10 cellular contexts compared by ENCODE assay signal in genomic region chr19:42313840-42314755, GRCh38. TPM values are rescaled to one million over a fixed set of nuclear protein-coding genes. Genes with fewer than 3 reads are reported as not detected.
DNase-seq lines count a peak whose midpoint lies in the region; ATAC-seq and TF ChIP-seq lines count a peak whose summit lies in the region.
"Had no signal": no experiment of that assay in that cellular context is flagged by ENCODE, and none has a peak within 500 bp of the region (broad histone marks: within the 10 kb centered on the region; RNA-seq: fewer than 3 reads in every experiment).

No MANE protein-coding gene starts in this region.

- H3K4me3 Mint-ChIP-seq in Calu3 (ENCODE audit: low read depth, unreplicated experiment) (peak overlapping the region; percentile 63), nephron progenitor cell (peak overlapping the region; percentile 77)
- H3K4me3 Mint-ChIP-seq in central memory CD8-positive, alpha-beta T cell = peak overlapping the region; percentile 57

- H3K27ac Mint-ChIP-seq in Calu3 (ENCODE audit: unreplicated experiment) (no peak overlapping the region), nephron progenitor cell (no peak overlapping the region)
- H3K27ac Mint-ChIP-seq in central memory CD8-positive, alpha-beta T cell (ENCODE audit: low read depth) = no peak overlapping the region

- CTCF ChIA-PET in Calu3 (lab: Charles Lee) = interaction anchor here (1.1 kb wide), 1 partner anchor 238 kb away, joined by 3 read pairs; the partner anchor contains the start of gene ZNF574

- H3K4me3 ChIP-seq in Jurkat, Clone E6-1 (ENCODE audit: low read length) = peak overlapping the region; percentile 51; the same call in 1 of the 2 replicates
- no peak overlapping the region for H3K4me3 ChIP-seq in MM.1S (ENCODE audit: low read length)

- H3K36me3 Mint-ChIP-seq in Calu3 (ENCODE audit: insufficient read depth, unreplicated experiment) (peaks cover 16% of the 10 kb centered on the region), nephron progenitor cell (ENCODE audit: low read depth) (no peaks in the 10 kb centered on the region)
- H3K36me3 Mint-ChIP-seq in central memory CD8-positive, alpha-beta T cell (ENCODE audit: insufficient read depth) = peaks cover 2% of the 10 kb centered on the region

- H3K27ac ChIP-seq in MM.1S (ENCODE audit: low read length) = no peak overlapping the region
- H3K27ac ChIP-seq: neutrophil had no signal

- no peaks in the 10 kb centered on the region for H3K36me3 ChIP-seq in MM.1S (replicated peaks; ENCODE audit: insufficient read depth, low read length)
- H3K36me3 ChIP-seq: neutrophil had no signal

- no peak for TF ChIP-seq CTCF in Calu3 (IDR thresholded peaks at IDR 0.05; ENCODE audit: unreplicated experiment)
- TF ChIP-seq CTCF in nephron progenitor cell (IDR thresholded peaks at IDR 0.05) = no peak
- no peak for TF ChIP-seq CTCF in MM.1S (IDR thresholded peaks at IDR 0.05; ENCODE audit: low read length)

- no peaks in the 10 kb centered on the region for H3K79me2 ChIP-seq in MM.1S (ENCODE audit: low read length)

- no TSS peak for BruUV-seq in Calu3 (replicated peaks; lab: Mats Ljungman, UMichigan)

- no peaks in the 10 kb centered on the region for H4K20me1 ChIP-seq in MM.1S (ENCODE audit: insufficient read depth, low read length)

- H3K4me1 ChIP-seq in MM.1S (ENCODE audit: low read length) = peaks cover 3% of the 10 kb centered on the region; the same call in 1 of the 2 replicates

- H3K9me3 ChIP-seq in MM.1S (replicated peaks; ENCODE audit: insufficient read depth, low read length) = no peaks in the 10 kb centered on the region
- H3K9me3 ChIP-seq: neutrophil had no signal

- H3F3A ChIP-seq in MM.1S (ENCODE audit: insufficient read depth, low read length) = no peaks in the 10 kb centered on the region

- peaks cover 39% of the 10 kb centered on the region for H3K27me3 ChIP-seq in MM.1S (replicated peaks; ENCODE audit: insufficient read depth, low read length)

- no peak overlapping the region for H3K9ac ChIP-seq in MM.1S (ENCODE audit: low read length)

- no peaks in the 10 kb centered on the region for H3K9me3 Mint-ChIP-seq in Calu3 (ENCODE audit: low read depth, unreplicated experiment)
- no peaks in the 10 kb centered on the region for H3K9me3 Mint-ChIP-seq in central memory CD8-positive, alpha-beta T cell
- no peaks in the 10 kb centered on the region for H3K9me3 Mint-ChIP-seq in nephron progenitor cell

- H3K9me2 ChIP-seq in MM.1S (replicated peaks; ENCODE audit: insufficient read depth, low read length) = no peaks in the 10 kb centered on the region

- intact Hi-C loops in Calu3 (cut with micrococcal nuclease; ENCODE audit: unreplicated experiment) = no loop called here

- H2AFZ ChIP-seq in MM.1S (ENCODE audit: low read length) = no peak overlapping the region

- DNase-seq in Calu3 (no peak), nephron progenitor cell (no peak), NCI-H1694 treated with DMSO at 0.1 percent for 48 hours (lab: John Stamatoyannopoulos, UW) (no peak), SKM-1 treated with dmso at 0.1 percent for 144 hours (lab: John Stamatoyannopoulos, UW; ENCODE audit: unreplicated experiment) (no peak), MM.1S (no peak)
- DNase-seq in Jurkat, Clone E6-1 (ENCODE audit: low read depth, low spot score) = no peak
- no peak for DNase-seq in central memory CD8-positive, alpha-beta T cell (ENCODE audit: low spot score in 2 of 2)
- DNase-seq: foreskin melanocyte had no signal

- peaks cover 51% of the 10 kb centered on the region for H3K27me3 Mint-ChIP-seq in Calu3 (ENCODE audit: unreplicated experiment)
- peaks cover 50% of the 10 kb centered on the region for H3K27me3 Mint-ChIP-seq in central memory CD8-positive, alpha-beta T cell
- peaks cover 75% of the 10 kb centered on the region for H3K27me3 Mint-ChIP-seq in nephron progenitor cell (ENCODE audit: low read depth, poor library complexity)

- no peak for ATAC-seq in central memory CD8-positive, alpha-beta T cell (replicated peaks; ENCODE audit: extremely low read depth, poor library complexity, severe bottlenecking)
- no peak for ATAC-seq in HG03457 (IDR thresholded peaks at IDR 0.05; ENCODE audit: unreplicated experiment)

- H3K4me2 ChIP-seq in MM.1S (ENCODE audit: low read depth, low read length) = no peak overlapping the region

- peaks cover 14% of the 10 kb centered on the region for H3K4me1 Mint-ChIP-seq in Calu3 (ENCODE audit: low read depth, unreplicated experiment)
- peaks cover 17% of the 10 kb centered on the region for H3K4me1 Mint-ChIP-seq in central memory CD8-positive, alpha-beta T cell
- peaks cover 23% of the 10 kb centered on the region for H3K4me1 Mint-ChIP-seq in nephron progenitor cell

RNA-seq across cellular contexts. Expression of gene TMEM145, which starts 1.0 kb away (rescaled TPM):
- 1.5 and 3.1 TPM in 2 replicates for total RNA-seq in Calu3 (2022)
- polyA plus RNA-seq in Jurkat, Clone E6-1 (2012; ENCODE audit: insufficient read depth, insufficient read length) = 2.8 TPM

RNA-seq across cellular contexts. Expression of gene MEGF8, which starts 11.3 kb away (rescaled TPM):
- total RNA-seq in Calu3 (2022) = 32.0 and 35.0 TPM in 2 replicates
- 2.1 TPM for polyA plus RNA-seq in Jurkat, Clone E6-1 (2012; ENCODE audit: insufficient read depth, insufficient read length)

RNA-seq across cellular contexts. Expression of gene PAFAH1B3, which starts 11.7 kb away (rescaled TPM):
- 68.3 and 72.4 TPM in 2 replicates for total RNA-seq in Calu3 (2022)
- polyA plus RNA-seq in Jurkat, Clone E6-1 (2012; ENCODE audit: insufficient read depth, insufficient read length) = 247 TPM

RNA-seq across cellular contexts. Expression of gene PRR19, which starts 12.2 kb away (rescaled TPM):
- 1.7 and 2.4 TPM in 2 replicates for total RNA-seq in Calu3 (2022)
- polyA plus RNA-seq in Jurkat, Clone E6-1 (2012; ENCODE audit: insufficient read depth, insufficient read length) = 0.87 TPM

RNA-seq across cellular contexts. Expression of gene CIC, which starts 45.0 kb away (rescaled TPM):
- 72.6 and 75.5 TPM in 2 replicates for total RNA-seq in Calu3 (2022)
- polyA plus RNA-seq in Jurkat, Clone E6-1 (2012; ENCODE audit: insufficient read depth, insufficient read length) = 33.3 TPM
